1 cellular context compared by ENCODE assay signal in the genomic region with DNA sequence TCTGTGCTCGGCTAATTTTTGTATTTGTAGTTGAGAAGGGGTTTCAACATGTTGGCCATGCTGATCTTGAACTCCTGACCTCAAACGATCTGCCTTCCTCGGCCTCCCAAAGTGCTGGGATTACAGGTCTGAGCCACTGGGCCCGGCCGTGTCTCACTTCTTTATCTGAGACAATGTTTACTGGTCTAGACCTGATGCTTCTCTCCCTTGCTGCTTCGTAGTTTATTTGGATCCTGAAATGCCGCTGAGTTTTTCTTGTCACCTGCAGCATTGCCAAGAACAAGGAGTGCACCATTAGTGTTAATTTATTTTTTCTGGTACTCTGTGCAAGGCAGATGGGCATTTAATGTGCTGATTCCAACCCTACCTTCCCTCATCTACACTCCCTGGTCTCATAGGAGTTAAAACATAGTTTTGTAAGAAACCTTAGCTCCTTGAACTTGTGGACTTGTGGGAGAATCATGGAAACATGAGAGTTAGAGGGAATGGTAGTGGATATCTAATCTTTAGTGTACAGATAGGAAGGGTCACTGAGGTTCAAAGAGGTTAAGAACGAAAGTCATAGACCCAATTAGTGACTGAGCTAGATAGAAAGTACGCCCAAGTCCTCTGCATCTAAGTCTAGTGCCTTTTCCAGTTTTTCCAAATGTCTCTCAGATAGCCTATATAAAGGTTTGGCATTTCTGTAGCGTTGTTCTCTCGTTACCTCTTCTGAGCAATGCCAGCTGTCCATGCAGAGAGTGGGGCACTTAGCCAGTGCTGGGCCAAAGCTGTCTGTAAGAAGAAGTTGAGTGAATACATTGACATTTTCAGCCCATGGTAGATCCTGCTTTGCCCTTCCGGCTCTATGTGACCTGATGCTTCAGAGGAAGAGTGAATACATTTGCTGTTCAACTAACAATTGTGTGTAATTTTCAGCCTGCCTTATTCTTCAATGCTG.
TF ChIP-seq lines count a peak whose summit lies in the region.

No MANE protein-coding gene starts in this region.

TF ChIP-seq in GM12878, 131 proteins besides CTCF, POLR2A, EP300 and RAD21 (continued from another document):
- TF ChIP-seq, protein P1, sequence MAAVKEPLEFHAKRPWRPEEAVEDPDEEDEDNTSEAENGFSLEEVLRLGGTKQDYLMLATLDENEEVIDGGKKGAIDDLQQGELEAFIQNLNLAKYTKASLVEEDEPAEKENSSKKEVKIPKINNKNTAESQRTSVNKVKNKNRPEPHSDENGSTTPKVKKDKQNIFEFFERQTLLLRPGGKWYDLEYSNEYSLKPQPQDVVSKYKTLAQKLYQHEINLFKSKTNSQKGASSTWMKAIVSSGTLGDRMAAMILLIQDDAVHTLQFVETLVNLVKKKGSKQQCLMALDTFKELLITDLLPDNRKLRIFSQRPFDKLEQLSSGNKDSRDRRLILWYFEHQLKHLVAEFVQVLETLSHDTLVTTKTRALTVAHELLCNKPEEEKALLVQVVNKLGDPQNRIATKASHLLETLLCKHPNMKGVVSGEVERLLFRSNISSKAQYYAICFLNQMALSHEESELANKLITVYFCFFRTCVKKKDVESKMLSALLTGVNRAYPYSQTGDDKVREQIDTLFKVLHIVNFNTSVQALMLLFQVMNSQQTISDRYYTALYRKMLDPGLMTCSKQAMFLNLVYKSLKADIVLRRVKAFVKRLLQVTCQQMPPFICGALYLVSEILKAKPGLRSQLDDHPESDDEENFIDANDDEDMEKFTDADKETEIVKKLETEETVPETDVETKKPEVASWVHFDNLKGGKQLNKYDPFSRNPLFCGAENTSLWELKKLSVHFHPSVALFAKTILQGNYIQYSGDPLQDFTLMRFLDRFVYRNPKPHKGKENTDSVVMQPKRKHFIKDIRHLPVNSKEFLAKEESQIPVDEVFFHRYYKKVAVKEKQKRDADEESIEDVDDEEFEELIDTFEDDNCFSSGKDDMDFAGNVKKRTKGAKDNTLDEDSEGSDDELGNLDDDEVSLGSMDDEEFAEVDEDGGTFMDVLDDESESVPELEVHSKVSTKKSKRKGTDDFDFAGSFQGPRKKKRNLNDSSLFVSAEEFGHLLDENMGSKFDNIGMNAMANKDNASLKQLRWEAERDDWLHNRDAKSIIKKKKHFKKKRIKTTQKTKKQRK (IDR thresholded peaks at IDR 0.05; ENCODE audit: low read depth, low read length) = no peak
- no peak for TF ChIP-seq RCOR1 (conservative IDR thresholded peaks at IDR 0.05; ENCODE audit: low read depth, low read length)
- TF ChIP-seq, protein P2, sequence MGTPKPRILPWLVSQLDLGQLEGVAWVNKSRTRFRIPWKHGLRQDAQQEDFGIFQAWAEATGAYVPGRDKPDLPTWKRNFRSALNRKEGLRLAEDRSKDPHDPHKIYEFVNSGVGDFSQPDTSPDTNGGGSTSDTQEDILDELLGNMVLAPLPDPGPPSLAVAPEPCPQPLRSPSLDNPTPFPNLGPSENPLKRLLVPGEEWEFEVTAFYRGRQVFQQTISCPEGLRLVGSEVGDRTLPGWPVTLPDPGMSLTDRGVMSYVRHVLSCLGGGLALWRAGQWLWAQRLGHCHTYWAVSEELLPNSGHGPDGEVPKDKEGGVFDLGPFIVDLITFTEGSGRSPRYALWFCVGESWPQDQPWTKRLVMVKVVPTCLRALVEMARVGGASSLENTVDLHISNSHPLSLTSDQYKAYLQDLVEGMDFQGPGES (IDR thresholded peaks at IDR 0.05) = no peak
- no peak for TF ChIP-seq MYC (IDR thresholded peaks at IDR 0.05; ENCODE audit: insufficient read depth, insufficient read length, insufficient replicate concordance, low read length, severe bottlenecking)
- no peak for TF ChIP-seq BHLHE40 (IDR thresholded peaks at IDR 0.05; ENCODE audit: borderline replicate concordance in 1 of 2, low read depth in 2 of 2, low read length in 1 of 2)
- TF ChIP-seq PBX3 (IDR thresholded peaks at IDR 0.05; ENCODE audit: insufficient replicate concordance, low read depth, low read length) = no peak
- no peak for TF ChIP-seq CHD2 (IDR thresholded peaks at IDR 0.05; ENCODE audit: borderline replicate concordance, low read depth, low read length)
- no peak for TF ChIP-seq KAT2A (conservative IDR thresholded peaks at IDR 0.05; ENCODE audit: control insufficient read depth, low read depth, low read length)
- TF ChIP-seq WRNIP1 (IDR thresholded peaks at IDR 0.05; ENCODE audit: borderline replicate concordance, low read depth, low read length) = no peak
- TF ChIP-seq FOS (IDR thresholded peaks at IDR 0.05; ENCODE audit: borderline replicate concordance, extremely low read depth, insufficient read length) = no peak
- no peak for TF ChIP-seq POLR2AphosphoS2 (IDR thresholded peaks at IDR 0.05; ENCODE audit: low read depth, low read length)
- TF ChIP-seq ATF2 (IDR thresholded peaks at IDR 0.05; ENCODE audit: low read length) = no peak
